In genomic region chr12:52825961-52826360, GRCh38 we compare ENCODE assay signal across 23 cellular contexts. TPM values are rescaled to one million over a fixed set of nuclear protein-coding genes. Genes with fewer than 3 reads are reported as not detected.
"Had no signal": no experiment of that assay in that cellular context is flagged by ENCODE, and none has a peak within 500 bp of the region (broad histone marks: within the 10 kb centered on the region; RNA-seq: fewer than 3 reads in every experiment).

No MANE protein-coding gene starts in this region.

- H3K27ac ChIP-seq: SJSA1, SK-N-MC had no signal

- DNase-seq: IMR-90, Karpas-422, KG1, MG63, NCI-H1092, NCI-H1436, NCI-H187, NCI-H2029, NCI-H2081 treated with DMSO at 0.1 percent for 48 hours, NCI-H2171, NCI-H226, NCI-H446, NCI-H510A, NCI-H524 treated with DMSO at 0.1 percent for 48 hours, NCI-H69, NCI-H774, Right ventricle myocardium superior, RPMI8226, SIG-M5 had no signal

- H3K36me3 ChIP-seq: MG63, SJSA1 had no signal

- H3K9me3 ChIP-seq: MG63 had no signal

- H3K27me3 ChIP-seq: MG63 had no signal

- H3K4me3 ChIP-seq: MG63, SJSA1, SK-N-MC had no signal

RNA-seq across cellular contexts. Expression of gene KRT79, which starts 8.2 kb away (rescaled TPM):
- total RNA-seq: HepG2, Right ventricle myocardium superior had no signal

RNA-seq across cellular contexts. Expression of gene KRT4, which starts 12.0 kb away (rescaled TPM):
- total RNA-seq: HepG2, HT1080, Right ventricle myocardium superior, SJSA1 had no signal
- polyA plus RNA-seq: HepG2 had no signal

RNA-seq across cellular contexts. Expression of gene KRT78, which starts 22.8 kb away (rescaled TPM):
- total RNA-seq: HepG2, HT1080, IMR-90, Right ventricle myocardium superior had no signal
- polyA plus RNA-seq: HepG2, IMR-90 had no signal

RNA-seq across cellular contexts. Expression of gene KRT3, which starts 30.0 kb away (rescaled TPM):
- total RNA-seq: HepG2, IMR-90, Right ventricle myocardium superior had no signal
- polyA plus RNA-seq: HepG2, IMR-90 had no signal

RNA-seq across cellular contexts. Expression of gene KRT76, which starts 48.8 kb away (rescaled TPM):
- total RNA-seq: HepG2, HT1080, IMR-90, Right ventricle myocardium superior had no signal
- polyA plus RNA-seq: HepG2, IMR-90 had no signal
